ENCODE assay signal across 19 cellular contexts in genomic region chr1:24749257-24749656, GRCh38. TPM values are rescaled to one million over a fixed set of nuclear protein-coding genes. Genes with fewer than 3 reads are reported as not detected.
A peak's percentile ranks its signal among the peaks of the same experiment; 100 is the strongest.
DNase-seq lines count a peak whose midpoint lies in the region; ATAC-seq, FAIRE-seq and TF ChIP-seq lines count a peak whose summit lies in the region.
"Had no signal": no experiment of that assay in that cellular context is flagged by ENCODE, and none has a peak within 500 bp of the region (broad histone marks: within the 10 kb centered on the region; RNA-seq: fewer than 3 reads in every experiment).

No MANE protein-coding gene starts in this region.

- TF ChIP-seq CTCF in activated B cell treated with CpG ODN at 0.5 μM for 24 hours (IDR thresholded peaks at IDR 0.05) (no peak), tibial nerve (IDR thresholded peaks at IDR 0.05) (no peak), neural progenitor cell (IDR thresholded peaks at IDR 0.05) (no peak)

- POLR2A ChIA-PET in activated B cell treated with CpG ODN at 0.5 μM for 24 hours (lab: Charles Lee) = interaction anchor here (0.7 to 1.7 kb wide), 9 partner anchors 8 to 246 kb away, joined by 3 to 8 read pairs (median 3); no protein-coding TSS in a partner anchor

- no peaks in the 10 kb centered on the region for H3K27me3 ChIP-seq in tibial nerve
- no peaks in the 10 kb centered on the region for H3K27me3 ChIP-seq in neural progenitor cell

- H3K79me2 ChIP-seq in neural progenitor cell (ENCODE audit: low read depth) = peaks cover 89% of the 10 kb centered on the region

- ATAC-seq in activated B cell treated with CpG ODN at 0.5 μM for 24 hours (ENCODE audit: low read depth) = no peak
- ATAC-seq in memory B cell (ENCODE audit: low read depth) = no peak

- intact Hi-C loops in activated B cell treated with CpG ODN at 0.5 μM for 24 hours (cut with micrococcal nuclease) = loop anchor here (2.0 to 10.0 kb wide), 6 partner anchors 82 to 1384 kb away; partner anchors contain the start of genes NIPAL3, RCAN3 and ZNF436

- H3K9me3 ChIP-seq in tibial nerve (no peaks in the 10 kb centered on the region), neural progenitor cell (ENCODE audit: low read depth) (no peaks in the 10 kb centered on the region)

- H3K27me3 Mint-ChIP-seq in activated T-cell treated with anti-CD3 and anti-CD28 coated beads, Interleukin-2, amount 50 U/mL, for 24 hours = peaks cover 11% of the 10 kb centered on the region
- H3K27me3 Mint-ChIP-seq in activated B cell treated with CpG ODN at 0.5 μM for 24 hours (no peaks in the 10 kb centered on the region), memory B cell (no peaks in the 10 kb centered on the region), neural progenitor cell (ENCODE audit: insufficient read depth, low read depth) (peaks cover 2% of the 10 kb centered on the region)
- H3K27me3 Mint-ChIP-seq: activated naive CD8-positive, alpha-beta T cell had no signal

- FAIRE-seq in frontal cortex (lab: Jason Lieb, UNC) = no peak
- FAIRE-seq: endometrium, H54, urothelium cell line had no signal

- no peak for TF ChIP-seq POLR2A in tibial nerve (IDR thresholded peaks at IDR 0.05)

- no peak for DNase-seq in activated T-cell treated with anti-CD3 and anti-CD28 coated beads, Interleukin-2, amount 50 U/mL, for 24 hours
- no peak for DNase-seq in activated T-cell treated with anti-CD3 and anti-CD28 coated beads, Interleukin-2, amount 50 U/mL, for 48 hours
- DNase-seq in activated B cell treated with CpG ODN at 0.5 μM for 24 hours (no peak), memory B cell (ENCODE audit: low spot score in 2 of 2) (no peak), tibial nerve (ENCODE audit: low spot score in 2 of 2) (no peak), frontal cortex (ENCODE audit: low spot score in 2 of 2) (no peak), COR-L47 (lab: John Stamatoyannopoulos, UW) (no peak), neural progenitor cell (ENCODE audit: low spot score) (no peak)
- DNase-seq: activated CD4-positive, alpha-beta T cell treated with anti-CD3 and anti-CD28 coated beads for 1 hour; caudate nucleus; CD4-positive, alpha-beta memory T cell; head of caudate nucleus; NCI-H146; NCI-H748 treated with DMSO at 0.1 percent for 48 hours had no signal

- H3K9ac ChIP-seq in neural progenitor cell = no peak overlapping the region

- H3K4me1 ChIP-seq in tibial nerve = peaks cover 0 to 68% (median 29%) of the 10 kb centered on the region in 4 donors
- peaks cover 4% of the 10 kb centered on the region for H3K4me1 ChIP-seq in neural progenitor cell

- H3F3A ChIP-seq in neural progenitor cell (ENCODE audit: low read depth) = no peaks in the 10 kb centered on the region

- H4K20me1 ChIP-seq in neural progenitor cell (ENCODE audit: low read depth) = peaks cover 68% of the 10 kb centered on the region

- H3K4me3 Mint-ChIP-seq in activated T-cell treated with anti-CD3 and anti-CD28 coated beads, Interleukin-2, amount 50 U/mL, for 24 hours = no peak overlapping the region
- H3K4me3 Mint-ChIP-seq in activated B cell treated with CpG ODN at 0.5 μM for 24 hours (peak overlapping the region; percentile 95), memory B cell (peak overlapping the region; percentile 49), neural progenitor cell (no peak overlapping the region)
- H3K4me3 Mint-ChIP-seq: activated naive CD8-positive, alpha-beta T cell had no signal

- peak overlapping the region; percentile 15 for H3K27ac Mint-ChIP-seq in activated T-cell treated with anti-CD3 and anti-CD28 coated beads, Interleukin-2, amount 50 U/mL, for 24 hours
- H3K27ac Mint-ChIP-seq in activated B cell treated with CpG ODN at 0.5 μM for 24 hours (peak overlapping the region; percentile 99), memory B cell (peak overlapping the region; percentile 100), neural progenitor cell (no peak overlapping the region)
- H3K27ac Mint-ChIP-seq: activated naive CD8-positive, alpha-beta T cell; T-helper 1 cell treated with Interleukin-12 subunit alpha and Interleukin-12 subunit beta and Interleukin-4 antibody, amounts not matched to agents 30 μg/mL and 1 μg/mL, for 36 hours had no signal

- 87 to 90% methylated on average over 1 of the region's 1 CpG for WGBS in tibial nerve, 2 donors

- H3K4me1 Mint-ChIP-seq in activated T-cell treated with anti-CD3 and anti-CD28 coated beads, Interleukin-2, amount 50 U/mL, for 24 hours (ENCODE audit: low read depth) = peaks cover 28% of the 10 kb centered on the region
- H3K4me1 Mint-ChIP-seq in activated B cell treated with CpG ODN at 0.5 μM for 24 hours (peaks cover 74% of the 10 kb centered on the region), memory B cell (peaks cover 34% of the 10 kb centered on the region), neural progenitor cell (peaks cover 29% of the 10 kb centered on the region)

- no peaks in the 10 kb centered on the region for H3K36me3 ChIP-seq in tibial nerve
- H3K36me3 ChIP-seq in neural progenitor cell = no peaks in the 10 kb centered on the region

- no peak for TF ChIP-seq EP300 in tibial nerve (IDR thresholded peaks at IDR 0.05)

- no peak overlapping the region for H2AFZ ChIP-seq in neural progenitor cell (replicated peaks)

- H3K27ac ChIP-seq in tibial nerve (peak overlapping the region in 3 of 4 donors; percentile 96 to 99 (median 97)), neural progenitor cell (no peak overlapping the region)

- H3K4me2 ChIP-seq in neural progenitor cell = no peak overlapping the region

- peak overlapping the region; percentile 9 to 89 (median 50) for H3K4me3 ChIP-seq in tibial nerve
- H3K4me3 ChIP-seq in neural progenitor cell = no peak overlapping the region

- CTCF ChIA-PET in activated B cell treated with CpG ODN at 0.5 μM for 24 hours (lab: Charles Lee) = interaction anchor here (0.9 to 1.8 kb wide), 3 partner anchors 60 to 81 kb away, joined by 3 to 11 read pairs (median 6); no protein-coding TSS in a partner anchor

- H3K36me3 Mint-ChIP-seq in activated T-cell treated with anti-CD3 and anti-CD28 coated beads, Interleukin-2, amount 50 U/mL, for 24 hours (ENCODE audit: low read depth) = peaks cover 3% of the 10 kb centered on the region
- H3K36me3 Mint-ChIP-seq in activated B cell treated with CpG ODN at 0.5 μM for 24 hours (ENCODE audit: low read depth) = peaks cover 25% of the 10 kb centered on the region
- H3K36me3 Mint-ChIP-seq in memory B cell = peaks cover 4% of the 10 kb centered on the region
- peaks cover 33% of the 10 kb centered on the region for H3K36me3 Mint-ChIP-seq in neural progenitor cell
- H3K36me3 Mint-ChIP-seq: activated naive CD8-positive, alpha-beta T cell had no signal

- H3K9me3 Mint-ChIP-seq in activated T-cell treated with anti-CD3 and anti-CD28 coated beads, Interleukin-2, amount 50 U/mL, for 24 hours = no peaks in the 10 kb centered on the region
- H3K9me3 Mint-ChIP-seq in activated B cell treated with CpG ODN at 0.5 μM for 24 hours = no peaks in the 10 kb centered on the region
- no peaks in the 10 kb centered on the region for H3K9me3 Mint-ChIP-seq in memory B cell
- H3K9me3 Mint-ChIP-seq in neural progenitor cell = peaks cover 3% of the 10 kb centered on the region
- H3K9me3 Mint-ChIP-seq: CD4-positive, alpha-beta memory T cell; T-helper 1 cell treated with Interleukin-12 subunit alpha and Interleukin-12 subunit beta and Interleukin-4 antibody, amounts not matched to agents 30 μg/mL and 1 μg/mL, for 36 hours had no signal

RNA-seq across cellular contexts. Expression of gene CLIC4, which starts 4.0 kb away (rescaled TPM):
- total RNA-seq in activated B cell treated with CpG ODN at 0.5 μM for 24 hours (98.2 and 99.8 TPM in 2 replicates), tibial nerve (100 to 1,000 TPM; 399 to 688 (median 564) TPM), frontal cortex (106 TPM), neural progenitor cell (ENCODE audit: low replicate concordance) (185 and 263 TPM in 2 replicates)

Comparison
In these comparisons a context has a peak if more than half of its experiments do, and no peak if none do; other contexts are left out.
1. H3K4me3 Mint-ChIP-seq: peak in activated B cell treated with CpG ODN at 0.5 μM for 24 hours (single experiment) and memory B cell (single experiment); none in activated T-cell treated with anti-CD3 and anti-CD28 coated beads, Interleukin-2, amount 50 U/mL, for 24 hours (single experiment) and neural progenitor cell (single experiment).